Comparison of ENCODE assay signal across 20 cellular contexts in the genomic region with DNA sequence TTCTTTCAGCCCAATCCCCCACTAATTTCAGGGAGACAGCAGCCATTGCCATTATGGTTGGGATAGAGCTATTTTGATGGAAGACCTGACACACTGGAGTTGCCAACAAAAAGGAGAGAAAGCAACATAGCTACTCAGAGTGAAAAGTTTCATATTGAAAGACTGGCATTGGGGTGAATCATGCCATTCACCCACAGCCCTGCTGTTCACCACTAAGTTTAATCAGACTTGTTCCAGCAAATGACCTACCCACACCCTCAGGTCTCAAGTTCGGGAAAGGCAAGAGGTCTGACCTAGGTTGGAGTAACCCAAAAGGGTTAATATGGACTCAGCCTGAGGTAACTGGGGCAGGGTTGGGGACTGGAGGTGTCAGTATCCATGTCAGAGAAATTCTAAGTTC.
A peak's percentile ranks its signal among the peaks of the same experiment; 100 is the strongest.
DNase-seq lines count a peak whose midpoint lies in the region; FAIRE-seq and TF ChIP-seq lines count a peak whose summit lies in the region.
"Had no signal": no experiment of that assay in that cellular context is flagged by ENCODE, and none has a peak within 500 bp of the region (broad histone marks: within the 10 kb centered on the region; RNA-seq: fewer than 3 reads in every experiment).

No MANE protein-coding gene starts in this region.

- no peak overlapping the region for H2BK120ac ChIP-seq in trophoblast cell (ENCODE audit: insufficient read depth, low read length, poor library complexity)

- H4K8ac ChIP-seq in trophoblast cell (ENCODE audit: low read depth, low read length): no peak overlapping the region

- H3K36me3 ChIP-seq in GM23248 (ENCODE audit: low read depth) (no peaks in the 10 kb centered on the region), bronchial epithelial cell (ENCODE audit: control insufficient read depth, insufficient read depth, low read length) (no peaks in the 10 kb centered on the region), A673 (ENCODE audit: insufficient read depth, low read length, poor library complexity, severe bottlenecking) (no peaks in the 10 kb centered on the region), trophoblast cell (ENCODE audit: control insufficient read depth in 1 of 2, insufficient read depth in 2 of 2, low read length in 2 of 2) (no peaks in the 10 kb centered on the region)
- H3K36me3 ChIP-seq: BLaER1 treated with 17β-estradiol and CSF1 and Interleukin-3, amounts not matched to agents 10 nM and 100 nM; HAP-1; SJCRH30 had no signal

- H2AFZ ChIP-seq in GM23248 (no peak overlapping the region), trophoblast cell (ENCODE audit: insufficient read depth, low read length, poor library complexity) (no peak overlapping the region)

- H3K9ac ChIP-seq in GM23248 (no peak overlapping the region), trophoblast cell (ENCODE audit: low read length) (no peak overlapping the region)
- H3K9ac ChIP-seq: BLaER1 treated with 17β-estradiol and CSF1 and Interleukin-3, amounts not matched to agents 10 nM and 100 nM had no signal

- H3K9me2 ChIP-seq in GM23248 (ENCODE audit: insufficient read depth): no peaks in the 10 kb centered on the region

- no peaks in the 10 kb centered on the region for H3K9me3 ChIP-seq in GM23248 (ENCODE audit: low read depth)
- H3K9me3 ChIP-seq in A673 (ENCODE audit: low read depth, low read length, poor library complexity, severe bottlenecking): no peaks in the 10 kb centered on the region
- no peaks in the 10 kb centered on the region for H3K9me3 ChIP-seq in trophoblast cell (ENCODE audit: insufficient read depth, low read depth, low read length)
- H3K9me3 ChIP-seq: HAP-1, SJCRH30 had no signal

- H2BK12ac ChIP-seq in trophoblast cell (ENCODE audit: low read length): no peak overlapping the region

- H3K14ac ChIP-seq in trophoblast cell (ENCODE audit: low read length): no peak overlapping the region

- no peak for TF ChIP-seq CTCF in bronchial epithelial cell (IDR thresholded peaks at IDR 0.05; ENCODE audit: insufficient read depth, low read length, severe bottlenecking)
- TF ChIP-seq CTCF in A673 (conservative IDR thresholded peaks at IDR 0.05; ENCODE audit: low read depth, low read length): no peak

- H3K27ac ChIP-seq in GM23248: no peak overlapping the region
- H3K27ac ChIP-seq in A673 (ENCODE audit: low read depth, low read length, poor library complexity, severe bottlenecking): no peak overlapping the region
- H3K27ac ChIP-seq in trophoblast cell (ENCODE audit: low read depth, low read length): no peak overlapping the region
- H3K27ac ChIP-seq: BLaER1 treated with 17β-estradiol and CSF1 and Interleukin-3, amounts not matched to agents 10 nM and 100 nM; SJCRH30 had no signal

- no peaks in the 10 kb centered on the region for H3F3A ChIP-seq in GM23248 (ENCODE audit: insufficient read depth)

- BruUV-seq in A673 (replicated peaks; lab: Mats Ljungman, UMichigan): no TSS peak

- H3K27me3 ChIP-seq in GM23248 (replicated peaks; ENCODE audit: insufficient read depth) (no peaks in the 10 kb centered on the region), bronchial epithelial cell (ENCODE audit: control insufficient read depth, insufficient read depth, low read length) (no peaks in the 10 kb centered on the region), A673 (replicated peaks; ENCODE audit: insufficient read depth, low read depth, low read length, poor library complexity) (no peaks in the 10 kb centered on the region), trophoblast cell (ENCODE audit: insufficient read depth, low read length) (no peaks in the 10 kb centered on the region)
- H3K27me3 ChIP-seq: BLaER1 treated with 17β-estradiol and CSF1 and Interleukin-3, amounts not matched to agents 10 nM and 100 nM; SJCRH30 had no signal

- WGBS in GM23248 (ENCODE audit: low coverage in 1 of 2, low lambda C conversion rate in 2 of 2, missing lambda C conversion rate in 2 of 2), 2 experiments: 91 to 93% methylated on average over 1 of the region's 1 CpG
- WGBS in trophoblast cell (ENCODE audit: extremely low coverage, insufficient coverage, insufficient read length): no CpG with 5 or more reads among the region's 1 CpG

- CTCF ChIA-PET in A673 (lab: Charles Lee): no interaction called here

- H3K23ac ChIP-seq in trophoblast cell (ENCODE audit: low read length): no peak overlapping the region

- in situ Hi-C loops in GM23248 (cut with MboI): no loop called here

- no peak overlapping the region for H2AK5ac ChIP-seq in trophoblast cell (ENCODE audit: low read length)

- peak; percentile 19 for DNase-seq in GM23248
- DNase-seq in M059J (ENCODE audit: low read depth): peak; percentile 69
- DNase-seq in bronchial epithelial cell (ENCODE audit: low read depth): peak; percentile 38
- peak; percentile 7 for DNase-seq in myocyte (ENCODE audit: low read depth)
- no peak for DNase-seq in A673 (ENCODE audit: low spot score)
- no peak for DNase-seq in trophoblast cell
- DNase-seq in inferior parietal cortex (ENCODE audit: extremely low spot score): no peak
- no peak for DNase-seq in anterior cingulate cortex (lab: John Stamatoyannopoulos, UW)
- DNase-seq: CD8-positive, alpha-beta T cell; KBM-7; NCI-H1048; NCI-H1436; NCI-H1930; NCI-H345; NCI-H524 treated with DMSO at 0.1 percent for 48 hours; PC-3; SJCRH30 had no signal

- no peaks in the 10 kb centered on the region for H4K20me1 ChIP-seq in GM23248 (ENCODE audit: insufficient read depth)
- H4K20me1 ChIP-seq: BLaER1 treated with 17β-estradiol and CSF1 and Interleukin-3, amounts not matched to agents 10 nM and 100 nM had no signal

- no peak for FAIRE-seq in bronchial epithelial cell (lab: Jason Lieb, UNC)
- FAIRE-seq: A204.1 had no signal

- no peak overlapping the region for H4K91ac ChIP-seq in trophoblast cell (ENCODE audit: low read depth, low read length)

- no peak overlapping the region for H3K4me3 ChIP-seq in GM23248
- no peak overlapping the region for H3K4me3 ChIP-seq in bronchial epithelial cell (ENCODE audit: low read depth, low read length)
- no peak overlapping the region for H3K4me3 ChIP-seq in A673 (ENCODE audit: low read depth, low read length, poor library complexity, severe bottlenecking)
- H3K4me3 ChIP-seq in trophoblast cell (ENCODE audit: low read depth, low read length): no peak overlapping the region
- H3K4me3 ChIP-seq: BLaER1 treated with 17β-estradiol and CSF1 and Interleukin-3, amounts not matched to agents 10 nM and 100 nM; HAP-1; SJCRH30 had no signal

- no peaks in the 10 kb centered on the region for H3K79me2 ChIP-seq in GM23248 (ENCODE audit: insufficient read depth)
- no peaks in the 10 kb centered on the region for H3K79me2 ChIP-seq in trophoblast cell (ENCODE audit: control insufficient read depth, insufficient read depth, low read length, poor library complexity)

- H4K12ac ChIP-seq in trophoblast cell (ENCODE audit: low read depth, low read length): no peak overlapping the region

- H3K18ac ChIP-seq in trophoblast cell (ENCODE audit: low read length): no peak overlapping the region

- no peak overlapping the region for H2BK5ac ChIP-seq in trophoblast cell (ENCODE audit: low read depth, low read length, poor library complexity)

- no peak overlapping the region for H3K4ac ChIP-seq in trophoblast cell (ENCODE audit: low read depth, low read length)

- POLR2A ChIA-PET in A673 (lab: Charles Lee; ENCODE audit: low non-redundant PET): no interaction called here

- H3K79me1 ChIP-seq in trophoblast cell (ENCODE audit: low read length): no peaks in the 10 kb centered on the region

- 0 out of 2 replicates have a peak, but pooled peaks cover 12% of the 10 kb centered on the region for H3K4me1 ChIP-seq in GM23248 (ENCODE audit: insufficient read depth)
- H3K4me1 ChIP-seq in A673 (ENCODE audit: insufficient read depth, low read length, poor library complexity, severe bottlenecking): peaks cover 30% of the 10 kb centered on the region
- H3K4me1 ChIP-seq in trophoblast cell (ENCODE audit: control insufficient read depth in 1 of 2, insufficient read depth in 2 of 2, low read length in 2 of 2): peaks cover 2 to 3% of the 10 kb centered on the region in 2 experiments
- H3K4me1 ChIP-seq: BLaER1 treated with 17β-estradiol and CSF1 and Interleukin-3, amounts not matched to agents 10 nM and 100 nM; SJCRH30 had no signal

- intact Hi-C loops in A673 (cut with micrococcal nuclease; ENCODE audit: unreplicated experiment): no loop called here

- H3K4me2 ChIP-seq in GM23248 (ENCODE audit: unreplicated experiment) (no peak overlapping the region), trophoblast cell (ENCODE audit: low read length) (no peak overlapping the region)
- H3K4me2 ChIP-seq: BLaER1 treated with 17β-estradiol and CSF1 and Interleukin-3, amounts not matched to agents 10 nM and 100 nM had no signal

Comparison
In these comparisons a context has a peak if more than half of its experiments do, and no peak if none do; other contexts are left out.
1. DNase-seq: peak in GM23248 (single experiment), M059J (single experiment), bronchial epithelial cell (single experiment) and myocyte (single experiment); none in A673 (single experiment), trophoblast cell (0 of 2), inferior parietal cortex (single experiment) and anterior cingulate cortex (0 of 58).